Comparison of ENCODE assay signal across 34 cellular contexts in genomic region chr12:49899286-49899843, GRCh38. TPM values are rescaled to one million over a fixed set of nuclear protein-coding genes. Genes with fewer than 3 reads are reported as not detected.
"Had no signal": no experiment of that assay in that cellular context is flagged by ENCODE, and none has a peak within 500 bp of the region (broad histone marks: within the 10 kb centered on the region; RNA-seq: fewer than 3 reads in every experiment).

No MANE protein-coding gene starts in this region.

- H3K27ac ChIP-seq: ascending aorta, cardiac muscle cell, Peyer's patch, WERI-Rb-1 had no signal

- H3K36me3 ChIP-seq: ascending aorta, cardiac muscle cell, Peyer's patch, WERI-Rb-1 had no signal

- H3K36me3 Mint-ChIP-seq: activated naive CD8-positive, alpha-beta T cell treated with anti-CD3 and anti-CD28 coated beads for 36 hours had no signal

- H3K27ac Mint-ChIP-seq: activated CD4-positive, alpha-beta T cell treated with anti-CD3 and anti-CD28 coated beads, Interleukin-2, amount 10 ng/mL, durations not matched to agents 24 days and 14 days; activated CD8-positive, alpha-beta T cell treated with anti-CD3 and anti-CD28 coated beads for 36 hours; activated naive CD8-positive, alpha-beta T cell treated with anti-CD3 and anti-CD28 coated beads for 36 hours; activated T-cell treated with anti-CD3 and anti-CD28 coated beads, Interleukin-2, amount 50 U/mL, for 72 hours; activated T-helper 17 cell treated with anti-CD3 and anti-CD28 coated beads, Interleukin-2, amount 50 U/mL, for 72 hours had no signal

- DNase-seq: activated CD4-positive, alpha-beta T cell treated with anti-CD3 and anti-CD28 coated beads, Interleukin-2, amount 10 ng/mL, durations not matched to agents 24 days and 14 days; activated CD4-positive, alpha-beta T cell treated with anti-CD3 and anti-CD28 coated beads, Interleukin-2, amount 50 U/mL, for 4 hours; activated CD8-positive, alpha-beta T cell treated with anti-CD3 and anti-CD28 coated beads for 36 hours; activated effector memory CD4-positive, alpha-beta T cell treated with anti-CD3 and anti-CD28 coated beads, Interleukin-2, amount 50 U/mL, for 16 hours; activated naive CD4-positive, alpha-beta T cell; activated naive CD4-positive, alpha-beta T cell treated with anti-CD3 and anti-CD28 coated beads, Interleukin-2, amount 50 U/mL, for 16 hours; activated naive CD8-positive, alpha-beta T cell treated with anti-CD3 and anti-CD28 coated beads for 36 hours; activated T-cell treated with anti-CD3 and anti-CD28 coated beads, Interleukin-2, amount 50 U/mL, for 1 hour; activated T-cell treated with anti-CD3 and anti-CD28 coated beads, Interleukin-2, amount 50 U/mL, for 72 hours; amniotic stem cell; Kasumi-1; KG1; MM.1S; MV-4-11; NCI-H1092; NCI-H1436 treated with DMSO at 0.1 percent for 48 hours; NCI-H1694 treated with DMSO at 0.1 percent for 48 hours; NCI-H2029; NCI-H345; NCI-H524 treated with DMSO at 0.1 percent for 48 hours; PC-3; Peyer's patch; RPMI8226; SIG-M5; SW 1271; T-helper 1 cell; T-helper 2 cell; T-helper 9 cell; WERI-Rb-1 had no signal

- H3K27me3 Mint-ChIP-seq: activated T-helper 17 cell treated with anti-CD3 and anti-CD28 coated beads, Interleukin-2, amount 50 U/mL, for 72 hours had no signal

- H3K4me3 ChIP-seq: ascending aorta, cardiac muscle cell, Peyer's patch had no signal

- H3K9me3 Mint-ChIP-seq: activated CD4-positive, alpha-beta T cell treated with anti-CD3 and anti-CD28 coated beads, Interleukin-2, amount 10 ng/mL, durations not matched to agents 24 days and 14 days; activated CD8-positive, alpha-beta T cell treated with anti-CD3 and anti-CD28 coated beads for 36 hours; activated naive CD8-positive, alpha-beta T cell treated with anti-CD3 and anti-CD28 coated beads for 36 hours; activated T-cell treated with anti-CD3 and anti-CD28 coated beads, Interleukin-2, amount 50 U/mL, for 72 hours; activated T-helper 17 cell treated with anti-CD3 and anti-CD28 coated beads, Interleukin-2, amount 50 U/mL, for 72 hours had no signal

- H3K9me3 ChIP-seq: ascending aorta, Peyer's patch had no signal

- H3K27me3 ChIP-seq: ascending aorta, Peyer's patch had no signal

- ATAC-seq: activated CD8-positive, alpha-beta T cell treated with anti-CD3 and anti-CD28 coated beads for 36 hours; activated T-cell treated with anti-CD3 and anti-CD28 coated beads, Interleukin-2, amount 50 U/mL, for 72 hours; activated T-helper 17 cell treated with anti-CD3 and anti-CD28 coated beads, Interleukin-2, amount 50 U/mL, for 72 hours; PC-3 had no signal

- H3K4me3 Mint-ChIP-seq: activated CD4-positive, alpha-beta T cell treated with anti-CD3 and anti-CD28 coated beads, Interleukin-2, amount 10 ng/mL, durations not matched to agents 24 days and 14 days; activated CD8-positive, alpha-beta T cell treated with anti-CD3 and anti-CD28 coated beads for 36 hours; activated naive CD8-positive, alpha-beta T cell treated with anti-CD3 and anti-CD28 coated beads for 36 hours; activated T-cell treated with anti-CD3 and anti-CD28 coated beads, Interleukin-2, amount 50 U/mL, for 72 hours; activated T-helper 17 cell treated with anti-CD3 and anti-CD28 coated beads, Interleukin-2, amount 50 U/mL, for 72 hours had no signal

RNA-seq across cellular contexts. Expression of gene AQP2, which starts 51.2 kb away (rescaled TPM):
- total RNA-seq: activated CD4-positive, alpha-beta T cell treated with anti-CD3 and anti-CD28 coated beads, Interleukin-2, amount 10 ng/mL, durations not matched to agents 24 days and 14 days; activated CD8-positive, alpha-beta memory T cell treated with anti-CD3 and anti-CD28 coated beads for 36 hours; activated CD8-positive, alpha-beta T cell treated with anti-CD3 and anti-CD28 coated beads for 36 hours; activated naive CD8-positive, alpha-beta T cell treated with anti-CD3 and anti-CD28 coated beads for 36 hours; activated T-cell treated with anti-CD3 and anti-CD28 coated beads, Interleukin-2, amount 50 U/mL, for 72 hours; activated T-helper 17 cell treated with anti-CD3 and anti-CD28 coated beads, Interleukin-2, amount 50 U/mL, for 72 hours; ascending aorta; cardiac muscle cell; NCI-H460; PC-3; Peyer's patch had no signal
- polyA plus RNA-seq: cardiac muscle cell had no signal
